Comparison of ENCODE assay signal across 34 cellular contexts in genomic region chr6:70980800-70981199, GRCh38. TPM values are rescaled to one million over a fixed set of nuclear protein-coding genes. Genes with fewer than 3 reads are reported as not detected.
"Had no signal": no experiment of that assay in that cellular context is flagged by ENCODE, and none has a peak within 500 bp of the region (broad histone marks: within the 10 kb centered on the region; RNA-seq: fewer than 3 reads in every experiment).

No MANE protein-coding gene starts in this region.

- H3K27me3 ChIP-seq: brain microvascular endothelial cell, SJCRH30 had no signal

- H3K9me3 Mint-ChIP-seq: activated T-cell treated with anti-CD3 and anti-CD28 coated beads, Interleukin-2, amount 50 U/mL, for 72 hours; activated T-helper 17 cell treated with anti-CD3 and anti-CD28 coated beads, Interleukin-2, amount 50 U/mL, for 72 hours had no signal

- H3K4me3 Mint-ChIP-seq: activated CD8-positive, alpha-beta T cell treated with anti-CD3 and anti-CD28 coated beads for 36 hours; activated naive CD8-positive, alpha-beta T cell treated with anti-CD3 and anti-CD28 coated beads for 36 hours; activated T-cell treated with anti-CD3 and anti-CD28 coated beads, Interleukin-2, amount 50 U/mL, for 72 hours; activated T-helper 17 cell treated with anti-CD3 and anti-CD28 coated beads, Interleukin-2, amount 50 U/mL, for 72 hours had no signal

- DNase-seq: activated CD4-positive, alpha-beta T cell treated with anti-CD3 and anti-CD28 coated beads for 1 hour; activated CD4-positive, alpha-beta T cell treated with anti-CD3 and anti-CD28 coated beads for 48 hours; activated CD4-positive, CD25-positive, alpha-beta regulatory T cell; activated CD8-positive, alpha-beta T cell treated with anti-CD3 and anti-CD28 coated beads for 36 hours; activated effector memory CD4-positive, alpha-beta T cell treated with anti-CD3 and anti-CD28 coated beads, Interleukin-2, amount 50 U/mL, for 16 hours; activated naive CD4-positive, alpha-beta T cell; activated naive CD4-positive, alpha-beta T cell treated with anti-CD3 and anti-CD28 coated beads, Interleukin-2, amount 50 U/mL, for 16 hours; activated naive CD8-positive, alpha-beta T cell treated with anti-CD3 and anti-CD28 coated beads for 36 hours; activated T-cell treated with anti-CD3 and anti-CD28 coated beads, Interleukin-2, amount 50 U/mL, for 1 hour; activated T-cell treated with anti-CD3 and anti-CD28 coated beads, Interleukin-2, amount 50 U/mL, for 72 hours; amniotic stem cell; aorta; brain microvascular endothelial cell; central memory CD4-positive, alpha-beta T cell; Karpas-422; KBM-7; NCI-H1105; NCI-H1417 treated with DMSO at 0.1 percent for 48 hours; NCI-H2029; NCI-H510A; NCI-H526; NCI-H774; SHP77; SJCRH30; SW 1271; T-helper 1 cell; T-helper 2 cell; T-helper 9 cell; WERI-Rb-1 had no signal

- H3K27ac ChIP-seq: brain microvascular endothelial cell, SJCRH30, WERI-Rb-1 had no signal

- H3K36me3 Mint-ChIP-seq: activated naive CD8-positive, alpha-beta T cell treated with anti-CD3 and anti-CD28 coated beads for 36 hours had no signal

- H3K9me3 ChIP-seq: SJCRH30 had no signal

- ATAC-seq: activated CD8-positive, alpha-beta T cell treated with anti-CD3 and anti-CD28 coated beads for 36 hours; activated T-cell treated with anti-CD3 and anti-CD28 coated beads, Interleukin-2, amount 50 U/mL, for 72 hours; activated T-helper 17 cell treated with anti-CD3 and anti-CD28 coated beads, Interleukin-2, amount 50 U/mL, for 72 hours; Panc1 had no signal

- H3K4me1 Mint-ChIP-seq: activated naive CD8-positive, alpha-beta T cell treated with anti-CD3 and anti-CD28 coated beads for 36 hours; activated T-helper 17 cell treated with anti-CD3 and anti-CD28 coated beads, Interleukin-2, amount 50 U/mL, for 72 hours had no signal

- H3K27ac Mint-ChIP-seq: activated CD8-positive, alpha-beta T cell treated with anti-CD3 and anti-CD28 coated beads for 36 hours; activated naive CD8-positive, alpha-beta T cell treated with anti-CD3 and anti-CD28 coated beads for 36 hours; activated T-cell treated with anti-CD3 and anti-CD28 coated beads, Interleukin-2, amount 50 U/mL, for 72 hours; activated T-helper 17 cell treated with anti-CD3 and anti-CD28 coated beads, Interleukin-2, amount 50 U/mL, for 72 hours had no signal

RNA-seq across cellular contexts. Expression of gene B3GAT2, which starts 23.9 kb away (rescaled TPM):
- total RNA-seq: activated CD8-positive, alpha-beta memory T cell treated with anti-CD3 and anti-CD28 coated beads for 36 hours; activated T-cell treated with anti-CD3 and anti-CD28 coated beads, Interleukin-2, amount 50 U/mL, for 72 hours; activated T-helper 17 cell treated with anti-CD3 and anti-CD28 coated beads, Interleukin-2, amount 50 U/mL, for 72 hours; aorta; MCF 10A; RPMI7951 had no signal
